1 cellular context compared by ENCODE assay signal in the genomic region with DNA sequence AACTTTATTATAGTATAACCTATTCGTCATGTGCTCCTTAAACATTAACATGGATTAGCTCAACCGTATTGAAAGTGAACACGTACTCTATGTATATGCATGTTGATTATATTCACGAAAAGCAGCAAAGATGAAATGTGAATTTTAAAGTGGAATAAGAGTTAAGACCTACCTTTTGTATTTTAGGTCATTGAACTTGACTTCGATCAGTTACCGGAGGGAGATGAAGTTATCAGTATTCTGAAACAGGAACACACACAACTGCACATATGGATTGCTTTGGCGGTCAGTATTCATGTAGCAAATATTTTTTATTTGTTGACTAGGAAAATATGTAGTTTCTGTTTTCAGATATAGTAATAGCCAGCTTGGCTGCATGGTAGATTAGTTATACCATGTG.
TF ChIP-seq lines count a peak whose summit lies in the region.

No MANE protein-coding gene starts in this region.

TF ChIP-seq in K562, 482 proteins besides CTCF, POLR2A, EP300 and RAD21:
- TF ChIP-seq KAT7 (CRISPR knock-in tag; IDR thresholded peaks at IDR 0.05; ENCODE audit: borderline replicate concordance) (no peak), ZNF263 (CRISPR knock-in tag; IDR thresholded peaks at IDR 0.05; ENCODE audit: borderline replicate concordance) (no peak), SP1 (CRISPR knock-in tag; IDR thresholded peaks at IDR 0.05) (no peak), ATF6 (CRISPR knock-in tag; IDR thresholded peaks at IDR 0.05) (no peak), ZNF76 (CRISPR knock-in tag; IDR thresholded peaks at IDR 0.05; ENCODE audit: borderline replicate concordance) (no peak), STAG1 (CRISPR knock-in tag; IDR thresholded peaks at IDR 0.05; ENCODE audit: borderline replicate concordance) (no peak), TOE1 (IDR thresholded peaks at IDR 0.05; ENCODE audit: borderline replicate concordance) (no peak), TOE1 (CRISPR knock-in tag; IDR thresholded peaks at IDR 0.05; ENCODE audit: borderline replicate concordance, low read depth) (no peak), ZNF232 (CRISPR knock-in tag; IDR thresholded peaks at IDR 0.05) (no peak), ARID3A (IDR thresholded peaks at IDR 0.05; ENCODE audit: borderline replicate concordance, low read depth, low read length) (no peak)
- TF ChIP-seq, protein P1, sequence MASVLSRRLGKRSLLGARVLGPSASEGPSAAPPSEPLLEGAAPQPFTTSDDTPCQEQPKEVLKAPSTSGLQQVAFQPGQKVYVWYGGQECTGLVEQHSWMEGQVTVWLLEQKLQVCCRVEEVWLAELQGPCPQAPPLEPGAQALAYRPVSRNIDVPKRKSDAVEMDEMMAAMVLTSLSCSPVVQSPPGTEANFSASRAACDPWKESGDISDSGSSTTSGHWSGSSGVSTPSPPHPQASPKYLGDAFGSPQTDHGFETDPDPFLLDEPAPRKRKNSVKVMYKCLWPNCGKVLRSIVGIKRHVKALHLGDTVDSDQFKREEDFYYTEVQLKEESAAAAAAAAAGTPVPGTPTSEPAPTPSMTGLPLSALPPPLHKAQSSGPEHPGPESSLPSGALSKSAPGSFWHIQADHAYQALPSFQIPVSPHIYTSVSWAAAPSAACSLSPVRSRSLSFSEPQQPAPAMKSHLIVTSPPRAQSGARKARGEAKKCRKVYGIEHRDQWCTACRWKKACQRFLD (CRISPR knock-in tag; IDR thresholded peaks at IDR 0.05): no peak
- TF ChIP-seq, protein P2, sequence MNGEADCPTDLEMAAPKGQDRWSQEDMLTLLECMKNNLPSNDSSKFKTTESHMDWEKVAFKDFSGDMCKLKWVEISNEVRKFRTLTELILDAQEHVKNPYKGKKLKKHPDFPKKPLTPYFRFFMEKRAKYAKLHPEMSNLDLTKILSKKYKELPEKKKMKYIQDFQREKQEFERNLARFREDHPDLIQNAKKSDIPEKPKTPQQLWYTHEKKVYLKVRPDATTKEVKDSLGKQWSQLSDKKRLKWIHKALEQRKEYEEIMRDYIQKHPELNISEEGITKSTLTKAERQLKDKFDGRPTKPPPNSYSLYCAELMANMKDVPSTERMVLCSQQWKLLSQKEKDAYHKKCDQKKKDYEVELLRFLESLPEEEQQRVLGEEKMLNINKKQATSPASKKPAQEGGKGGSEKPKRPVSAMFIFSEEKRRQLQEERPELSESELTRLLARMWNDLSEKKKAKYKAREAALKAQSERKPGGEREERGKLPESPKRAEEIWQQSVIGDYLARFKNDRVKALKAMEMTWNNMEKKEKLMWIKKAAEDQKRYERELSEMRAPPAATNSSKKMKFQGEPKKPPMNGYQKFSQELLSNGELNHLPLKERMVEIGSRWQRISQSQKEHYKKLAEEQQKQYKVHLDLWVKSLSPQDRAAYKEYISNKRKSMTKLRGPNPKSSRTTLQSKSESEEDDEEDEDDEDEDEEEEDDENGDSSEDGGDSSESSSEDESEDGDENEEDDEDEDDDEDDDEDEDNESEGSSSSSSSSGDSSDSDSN (IDR thresholded peaks at IDR 0.05; ENCODE audit: borderline replicate concordance in 1 of 2, low read depth in 2 of 2, low read length in 2 of 2): no peak
